ENCODE assay signal across 8 cellular contexts in genomic region chr3:10011644-10012043, GRCh38. TPM values are rescaled to one million over a fixed set of nuclear protein-coding genes. Genes with fewer than 3 reads are reported as not detected.
DNase-seq lines count a peak whose midpoint lies in the region; ATAC-seq and TF ChIP-seq lines count a peak whose summit lies in the region.

No MANE protein-coding gene starts in this region.

- H3K9ac ChIP-seq in OCI-LY1 (ENCODE audit: low read length) (no peak overlapping the region), endodermal cell (ENCODE audit: extremely low read depth, low read length, poor library complexity, severe bottlenecking) (no peak overlapping the region)

- DNase-seq in CD4-positive, CD25-positive, alpha-beta regulatory T cell = no peak
- DNase-seq in endodermal cell (no peak), NCI-H1105 (lab: John Stamatoyannopoulos, UW) (no peak), UCSD-AML1 (lab: John Stamatoyannopoulos, UW; ENCODE audit: unreplicated experiment) (no peak), inferior parietal cortex (ENCODE audit: extremely low spot score) (no peak), SIG-M5 treated with dmso at 0.1 percent for 504 hours (lab: John Stamatoyannopoulos, UW; ENCODE audit: unreplicated experiment) (no peak)

- H4K20me1 ChIP-seq in OCI-LY1 (ENCODE audit: insufficient read depth, low read length) = no peaks in the 10 kb centered on the region

- no peak for ATAC-seq in CD4-positive, CD25-positive, alpha-beta regulatory T cell (ENCODE audit: low read depth in 2 of 2)

- no peaks in the 10 kb centered on the region for H3K27me3 Mint-ChIP-seq in CD4-positive, CD25-positive, alpha-beta regulatory T cell
- peaks cover 19% of the 10 kb centered on the region for H3K27me3 Mint-ChIP-seq in endodermal cell (ENCODE audit: insufficient read depth)

- peak overlapping the region; percentile 89; the same call in 1 of the 2 replicates for H3K4me2 ChIP-seq in OCI-LY1 (ENCODE audit: low read length)

- H2AFZ ChIP-seq in OCI-LY1 (ENCODE audit: low read length) = no peak overlapping the region

- H3F3A ChIP-seq in OCI-LY1 (ENCODE audit: insufficient read depth, low read length) = no peaks in the 10 kb centered on the region

- H3K9me3 ChIP-seq in CD4-positive, CD25-positive, alpha-beta regulatory T cell (ENCODE audit: control insufficient read depth in 2 of 2, low read length in 2 of 2) = no peaks in the 10 kb centered on the region
- H3K9me3 ChIP-seq in OCI-LY1 (ENCODE audit: low read length) (no peaks in the 10 kb centered on the region), endodermal cell (ENCODE audit: control insufficient read depth, low read length) (no peaks in the 10 kb centered on the region), neutrophil (no peaks in the 10 kb centered on the region)

- H3K27ac Mint-ChIP-seq in CD4-positive, CD25-positive, alpha-beta regulatory T cell = no peak overlapping the region
- H3K27ac Mint-ChIP-seq in endodermal cell = no peak overlapping the region

- peaks cover 24% of the 10 kb centered on the region for H3K4me1 ChIP-seq in CD4-positive, CD25-positive, alpha-beta regulatory T cell (ENCODE audit: control insufficient read depth, insufficient read depth, low read length, poor library complexity, severe bottlenecking)
- H3K4me1 ChIP-seq in OCI-LY1 (ENCODE audit: insufficient read depth, low read length, severe bottlenecking) (peaks cover 39% of the 10 kb centered on the region), endodermal cell (ENCODE audit: control insufficient read depth, insufficient read depth, low read length) (peaks cover 4% of the 10 kb centered on the region), neutrophil (ENCODE audit: control insufficient read depth in 1 of 2, insufficient read depth in 1 of 2, low read depth in 1 of 2, low read length in 1 of 2) (peaks cover 40 to 42% of the 10 kb centered on the region in 2 experiments)

- H3K27ac ChIP-seq in CD4-positive, CD25-positive, alpha-beta regulatory T cell (ENCODE audit: insufficient read depth, low read length, poor library complexity, severe bottlenecking) = no peak overlapping the region
- H3K27ac ChIP-seq in OCI-LY1 (ENCODE audit: low read depth, low read length, poor library complexity, severe bottlenecking) = no peak overlapping the region
- H3K27ac ChIP-seq in endodermal cell (ENCODE audit: low read depth, low read length) = no peak overlapping the region
- H3K27ac ChIP-seq in neutrophil = no peak overlapping the region

- no peaks in the 10 kb centered on the region for H3K27me3 ChIP-seq in CD4-positive, CD25-positive, alpha-beta regulatory T cell (ENCODE audit: control insufficient read depth, insufficient read depth, low read length)
- no peaks in the 10 kb centered on the region for H3K27me3 ChIP-seq in OCI-LY1 (ENCODE audit: insufficient read depth, low read length)
- H3K27me3 ChIP-seq in endodermal cell (ENCODE audit: control insufficient read depth, insufficient read depth, low read length, poor library complexity, severe bottlenecking) = no peaks in the 10 kb centered on the region
- no peaks in the 10 kb centered on the region for H3K27me3 ChIP-seq in neutrophil

- no peak overlapping the region for H3K4me3 ChIP-seq in CD4-positive, CD25-positive, alpha-beta regulatory T cell (ENCODE audit: low read depth, low read length)
- H3K4me3 ChIP-seq in OCI-LY1 (ENCODE audit: low read depth, low read length, poor library complexity, severe bottlenecking) (peak overlapping the region; percentile 69), endodermal cell (ENCODE audit: low read length) (peak overlapping the region; percentile 64), neutrophil (ENCODE audit: low read depth in 1 of 2, low read length in 1 of 2) (peak overlapping the region; percentile 72 to 77)

- 64 to 80% methylated on average over 3 to 8 of the region's 8 CpGs for WGBS in endodermal cell (ENCODE audit: insufficient coverage in 1 of 2, insufficient read length in 1 of 2), 2 experiments

- H3K79me2 ChIP-seq in OCI-LY1 (ENCODE audit: insufficient read depth, low read length) = no peaks in the 10 kb centered on the region

- peaks cover 0 to 2% (median 0%) of the 10 kb centered on the region in 7 donors for H3K9me3 Mint-ChIP-seq in CD4-positive, CD25-positive, alpha-beta regulatory T cell
- no peaks in the 10 kb centered on the region for H3K9me3 Mint-ChIP-seq in endodermal cell

- no peaks in the 10 kb centered on the region for H3K36me3 Mint-ChIP-seq in CD4-positive, CD25-positive, alpha-beta regulatory T cell
- H3K36me3 Mint-ChIP-seq in endodermal cell (ENCODE audit: low read depth) = no peaks in the 10 kb centered on the region

- no peaks in the 10 kb centered on the region for H3K9me2 ChIP-seq in OCI-LY1 (ENCODE audit: low read depth, low read length)

- H3K4me3 Mint-ChIP-seq in CD4-positive, CD25-positive, alpha-beta regulatory T cell = peak overlapping the region; percentile 46 to 71 (median 67)
- no peak overlapping the region for H3K4me3 Mint-ChIP-seq in endodermal cell

- H3K4me1 Mint-ChIP-seq in CD4-positive, CD25-positive, alpha-beta regulatory T cell = peaks cover 0 to 26% (median 15%) of the 10 kb centered on the region in 4 donors
- H3K4me1 Mint-ChIP-seq in endodermal cell = peaks cover 9% of the 10 kb centered on the region

- no peak for TF ChIP-seq CTCF in OCI-LY1 (IDR thresholded peaks at IDR 0.05; ENCODE audit: low read length)
- TF ChIP-seq CTCF in endodermal cell (conservative IDR thresholded peaks at IDR 0.05) = no peak
- TF ChIP-seq CTCF in neutrophil (IDR thresholded peaks at IDR 0.05) = no peak

- H3K36me3 ChIP-seq in CD4-positive, CD25-positive, alpha-beta regulatory T cell (ENCODE audit: control insufficient read depth, insufficient read depth, low read length) = no peaks in the 10 kb centered on the region
- H3K36me3 ChIP-seq in OCI-LY1 (ENCODE audit: insufficient read depth, low read length) (no peaks in the 10 kb centered on the region), endodermal cell (ENCODE audit: control insufficient read depth, insufficient read depth, low read length) (no peaks in the 10 kb centered on the region), neutrophil (no peaks in the 10 kb centered on the region)

RNA-seq across cellular contexts. Expression of gene FANCD2, which starts 14.6 kb away (rescaled TPM):
- total RNA-seq in CD4-positive, CD25-positive, alpha-beta regulatory T cell = 18.5 TPM
- 10 to 100 TPM in 2 of 4 donors, 1 to 10 TPM in 2; 4.5 to 62.8 (median 8.3) TPM for polyA plus RNA-seq in CD4-positive, CD25-positive, alpha-beta regulatory T cell
- total RNA-seq in endodermal cell = 10 to 100 TPM; 56.0 to 79.9 TPM
- polyA plus RNA-seq in endodermal cell (2013, experiment 1 of 2) = 51.8 TPM
- polyA plus RNA-seq in endodermal cell (2013, experiment 2 of 2) = 52.8 TPM

RNA-seq across cellular contexts. Expression of gene EMC3, which starts 25.0 kb away (rescaled TPM):
- 57.2 TPM for total RNA-seq in CD4-positive, CD25-positive, alpha-beta regulatory T cell
- 10 to 100 TPM; 56.9 to 88.2 (median 74.4) TPM for polyA plus RNA-seq in CD4-positive, CD25-positive, alpha-beta regulatory T cell
- 10 to 100 TPM; 35.6 to 45.3 TPM for total RNA-seq in endodermal cell
- 67.0 TPM for polyA plus RNA-seq in endodermal cell (2013, experiment 1 of 2)
- 56.8 TPM for polyA plus RNA-seq in endodermal cell (2013, experiment 2 of 2)

RNA-seq across cellular contexts. Expression of gene PRRT3, which starts 59.4 kb away (rescaled TPM):
- total RNA-seq in CD4-positive, CD25-positive, alpha-beta regulatory T cell = 4.7 TPM
- polyA plus RNA-seq in CD4-positive, CD25-positive, alpha-beta regulatory T cell = 1 to 10 TPM; 3.0 to 4.3 (median 4.2) TPM
- total RNA-seq in endodermal cell = 10 to 100 TPM in 1 of 2 donors, 1 to 10 TPM in 1; 7.4 to 11.3 TPM
- polyA plus RNA-seq in endodermal cell (2013, experiment 1 of 2) = 6.6 TPM
- 5.5 TPM for polyA plus RNA-seq in endodermal cell (2013, experiment 2 of 2)
